Comparison of ENCODE assay signal across 11 cellular contexts in genomic region chr14:53542692-53543091, GRCh38.
DNase-seq lines count a peak whose midpoint lies in the region; ATAC-seq, FAIRE-seq and TF ChIP-seq lines count a peak whose summit lies in the region.
"Had no signal": no experiment of that assay in that cellular context is flagged by ENCODE, and none has a peak within 500 bp of the region (broad histone marks: within the 10 kb centered on the region; RNA-seq: fewer than 3 reads in every experiment).

No MANE protein-coding gene starts in this region.

- H3K4me1 Mint-ChIP-seq in nephron: peaks cover 41% of the 10 kb centered on the region

- peak overlapping the region; percentile 50 to 75 (median 60) for H3K27ac Mint-ChIP-seq in nephron

- TF ChIP-seq CTCF in bronchial epithelial cell (IDR thresholded peaks at IDR 0.05; ENCODE audit: insufficient read depth, low read length, severe bottlenecking) (no peak), nephron (IDR thresholded peaks at IDR 0.05; ENCODE audit: unreplicated experiment in 3 of 3) (no peak)

- no peak for FAIRE-seq in bronchial epithelial cell (lab: Jason Lieb, UNC)

- H3K4me3 ChIP-seq in bronchial epithelial cell (ENCODE audit: low read depth, low read length): no peak overlapping the region
- H3K4me3 ChIP-seq: tibial artery had no signal

- H3K9me3 Mint-ChIP-seq in nephron: no peaks in the 10 kb centered on the region

- no peaks in the 10 kb centered on the region for H3K27me3 Mint-ChIP-seq in nephron (ENCODE audit: low read depth)

- DNase-seq in Daoy (ENCODE audit: low read depth) (peak; percentile 48), NCI-H2081 treated with DMSO at 0.1 percent for 48 hours (lab: John Stamatoyannopoulos, UW) (peak; percentile 9), bronchial epithelial cell (ENCODE audit: low read depth) (peak; percentile 31)
- DNase-seq in stimulated activated CD4-positive, alpha-beta T cell treated with anti-CD3 and anti-CD28 coated beads, Interleukin-1b, Interleukin-23, amount 100 ng/mL, for 48 hours: no peak
- DNase-seq: activated naive CD4-positive, alpha-beta T cell treated with anti-CD3 and anti-CD28 coated beads, Interleukin-2, amount 50 U/mL, for 16 hours; NCI-H526; tibial artery had no signal

- no peaks in the 10 kb centered on the region for H3K27me3 ChIP-seq in bronchial epithelial cell (ENCODE audit: control insufficient read depth, insufficient read depth, low read length)
- H3K27me3 ChIP-seq: tibial artery had no signal

- no peak overlapping the region for H3K4me3 Mint-ChIP-seq in nephron

- H3K36me3 ChIP-seq in bronchial epithelial cell (ENCODE audit: control insufficient read depth, insufficient read depth, low read length): no peaks in the 10 kb centered on the region
- H3K36me3 ChIP-seq: tibial artery had no signal

- H3K36me3 Mint-ChIP-seq in nephron (ENCODE audit: low read depth): no peaks in the 10 kb centered on the region

- ATAC-seq in GM18907 (IDR thresholded peaks at IDR 0.05; ENCODE audit: unreplicated experiment): no peak
- ATAC-seq in GM21529 (IDR thresholded peaks at IDR 0.05; ENCODE audit: unreplicated experiment): no peak
- ATAC-seq in GM21786 (IDR thresholded peaks at IDR 0.05; ENCODE audit: unreplicated experiment): no peak
